ENCODE assay signal across 23 cellular contexts in the genomic region with DNA sequence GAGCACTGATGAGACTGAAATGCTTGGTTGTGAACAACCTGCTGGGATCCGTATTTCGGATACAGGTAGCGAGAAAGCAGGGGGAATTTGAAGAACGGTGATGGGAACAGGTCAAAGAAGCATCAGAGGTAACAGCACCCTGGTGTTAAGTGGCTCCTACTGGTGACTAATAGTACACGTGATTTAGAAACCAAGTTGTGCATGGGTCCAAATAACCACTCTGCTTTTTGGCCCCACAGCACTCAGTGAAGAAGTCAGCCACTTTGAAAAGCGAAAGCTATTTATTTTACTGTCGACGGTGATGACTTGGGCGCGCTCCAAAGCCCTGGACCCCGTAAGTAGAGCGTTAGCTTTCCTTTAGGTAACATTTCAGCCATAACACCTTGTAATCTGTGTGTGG. TPM values are rescaled to one million over a fixed set of nuclear protein-coding genes. Genes with fewer than 3 reads are reported as not detected.
"Had no signal": no experiment of that assay in that cellular context is flagged by ENCODE, and none has a peak within 500 bp of the region (broad histone marks: within the 10 kb centered on the region; RNA-seq: fewer than 3 reads in every experiment).

No MANE protein-coding gene starts in this region.

- ATAC-seq: activated CD8-positive, alpha-beta T cell treated with anti-CD3 and anti-CD28 coated beads, Interleukin-2, amount 10 ng/mL, durations not matched to agents 7 days and 5 days; T-helper 17 cell; WTC11 had no signal

- H3K4me3 ChIP-seq: breast epithelium had no signal

- H3K9me3 ChIP-seq: breast epithelium had no signal

- H3K4me1 ChIP-seq: breast epithelium had no signal

- H3K36me3 ChIP-seq: breast epithelium had no signal

- H3K27ac ChIP-seq: breast epithelium had no signal

- DNase-seq: activated CD4-positive, alpha-beta T cell treated with anti-CD3 and anti-CD28 coated beads for 48 hours; activated CD4-positive, alpha-beta T cell treated with anti-CD3 and anti-CD28 coated beads, Interleukin-2, amount 50 U/mL, for 4 hours; activated CD4-positive, CD25-positive, alpha-beta regulatory T cell treated with anti-CD3 and anti-CD28 coated beads, Interleukin-2, amount 50 U/mL, for 72 hours; activated CD8-positive, alpha-beta memory T cell treated with anti-CD3 and anti-CD28 coated beads, Interleukin-2, amount 50 U/mL, for 48 hours; activated CD8-positive, alpha-beta T cell treated with anti-CD3 and anti-CD28 coated beads, Interleukin-2, amount 10 ng/mL, durations not matched to agents 7 days and 5 days; activated naive CD4-positive, alpha-beta T cell; activated T-cell treated with anti-CD3 and anti-CD28 coated beads, Interleukin-2, amount 50 U/mL, for 1 hour; aorta; caudate nucleus; MM.1S; NCI-H1105; NCI-H1436 treated with DMSO at 0.1 percent for 48 hours; NCI-H187; NCI-H2081; NCI-H2227 treated with DMSO at 0.1 percent for 48 hours; NCI-H446 treated with DMSO at 0.1 percent for 48 hours; NCI-H524 treated with DMSO at 0.1 percent for 48 hours; NCI-H748 treated with DMSO at 0.1 percent for 48 hours; SIG-M5; T-helper 17 cell; T-helper 9 cell had no signal

- H3K27me3 ChIP-seq: breast epithelium had no signal

RNA-seq across cellular contexts. Expression of gene AK7, which starts 16.7 kb away (rescaled TPM):
- total RNA-seq: T-helper 17 cell had no signal
